15 cellular contexts compared by ENCODE assay signal in the genomic region with DNA sequence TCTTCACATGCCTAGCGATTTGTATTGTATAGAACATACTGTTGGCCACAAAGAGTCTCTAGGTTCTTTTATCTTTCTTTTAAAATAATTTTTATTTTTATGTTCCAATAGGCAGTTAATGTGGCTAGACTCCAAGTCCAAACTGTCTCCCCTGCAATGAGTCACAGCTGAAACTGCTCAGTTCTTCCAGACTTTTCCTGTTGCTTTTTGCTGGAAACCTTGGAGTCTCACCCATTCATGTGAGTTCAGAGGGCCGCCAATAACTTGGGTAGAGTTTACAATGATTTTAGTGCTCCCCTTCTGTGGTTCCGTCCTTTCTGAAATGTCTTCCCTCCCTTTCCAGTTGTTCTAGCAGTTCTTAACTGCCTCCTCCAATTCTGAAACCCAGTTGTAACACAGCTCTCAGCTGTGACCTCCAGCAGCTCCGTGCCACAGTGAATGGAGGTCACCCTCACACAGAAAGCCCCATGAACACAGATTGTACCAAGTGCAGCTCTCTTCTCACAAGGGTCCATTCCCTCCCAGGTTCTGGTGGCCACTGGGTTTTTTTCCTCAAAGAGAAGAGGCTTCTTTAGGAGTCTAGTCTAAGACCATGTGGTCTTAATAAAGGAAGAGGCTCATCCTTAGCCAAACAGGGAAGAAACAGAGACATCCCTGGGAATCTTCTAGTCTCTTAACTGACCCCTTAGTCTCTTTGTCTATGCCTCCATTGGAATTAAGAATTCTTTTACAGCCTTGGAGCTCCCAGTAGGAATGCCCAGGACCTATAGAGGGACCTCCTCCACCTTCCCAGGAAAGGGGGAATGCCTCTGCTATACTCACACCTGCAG.
A peak's percentile ranks its signal among the peaks of the same experiment; 100 is the strongest.
DNase-seq lines count a peak whose midpoint lies in the region; ATAC-seq and TF ChIP-seq lines count a peak whose summit lies in the region.
"Had no signal": no experiment of that assay in that cellular context is flagged by ENCODE, and none has a peak within 500 bp of the region (broad histone marks: within the 10 kb centered on the region; RNA-seq: fewer than 3 reads in every experiment).

No MANE protein-coding gene starts in this region.

- no TSS peak for BruUV-seq in mammary epithelial cell (replicated peaks; lab: Mats Ljungman, UMichigan)

- peaks cover 8% of the 10 kb centered on the region for H3K27me3 Mint-ChIP-seq in stimulated activated memory B cell treated with anti-CD40 and anti-IgM and Interleukin-4, amounts not matched to agents 10 μg/mL and 1 μg/mL and 100 μg/mL, for 72 hours
- H3K27me3 Mint-ChIP-seq in CD4-positive, alpha-beta memory T cell, result peaks cover 0 to 9% of the 10 kb centered on the region in 2 donors
- H3K27me3 Mint-ChIP-seq in activated CD4-positive, alpha-beta T cell treated with anti-CD3 and anti-CD28 coated beads, Interleukin-2, amount 10 ng/mL, durations not matched to agents 24 days and 14 days, result peaks cover 7% of the 10 kb centered on the region

- no peak overlapping the region for H3K27ac Mint-ChIP-seq in stimulated activated memory B cell treated with anti-CD40 and anti-IgM and Interleukin-4, amounts not matched to agents 10 μg/mL and 1 μg/mL and 100 μg/mL, for 72 hours
- H3K27ac Mint-ChIP-seq in CD4-positive, alpha-beta memory T cell, result no peak overlapping the region
- H3K27ac Mint-ChIP-seq in activated CD4-positive, alpha-beta T cell treated with anti-CD3 and anti-CD28 coated beads, Interleukin-2, amount 10 ng/mL, durations not matched to agents 24 days and 14 days, result no peak overlapping the region
- H3K27ac Mint-ChIP-seq: CD4-positive, CD25-positive, alpha-beta regulatory T cell; effector memory CD8-positive, alpha-beta T cell had no signal

- no peak overlapping the region for H3K4me2 ChIP-seq in mammary epithelial cell (ENCODE audit: insufficient read depth, low read depth, low read length)

- H4K20me1 ChIP-seq in mammary epithelial cell (ENCODE audit: insufficient read depth, low read length), result no peaks in the 10 kb centered on the region

- CTCF ChIA-PET in mammary epithelial cell (lab: Charles Lee; ENCODE audit: low non-redundant PET), result no interaction called here
- CTCF ChIA-PET in CD4-positive, alpha-beta memory T cell (lab: Charles Lee; ENCODE audit: partially characterized antibody), result no interaction called here

- H3K4me3 ChIP-seq in mammary epithelial cell (replicated peaks in 1 of 3; ENCODE audit: insufficient read depth in 1 of 3, low read depth in 2 of 3, low read length in 3 of 3), result no peak overlapping the region
- H3K4me3 ChIP-seq in CD4-positive, alpha-beta memory T cell (ENCODE audit: low read length in 2 of 2), result no peak overlapping the region
- H3K4me3 ChIP-seq: psoas muscle had no signal

- no peaks in the 10 kb centered on the region for H3K36me3 ChIP-seq in mammary epithelial cell (ENCODE audit: insufficient read depth, low read length)
- no peaks in the 10 kb centered on the region for H3K36me3 ChIP-seq in CD4-positive, alpha-beta memory T cell (ENCODE audit: insufficient read depth, low read length)

- POLR2A ChIA-PET in CD4-positive, alpha-beta memory T cell (lab: Charles Lee; ENCODE audit: partially characterized antibody), result no interaction called here

- 95% methylated on average over 4 of the region's 4 CpGs for WGBS in mammary epithelial cell (ENCODE audit: low coverage, missing lambda C conversion rate)

- no peak overlapping the region for H3K4me3 Mint-ChIP-seq in stimulated activated memory B cell treated with anti-CD40 and anti-IgM and Interleukin-4, amounts not matched to agents 10 μg/mL and 1 μg/mL and 100 μg/mL, for 72 hours
- no peak overlapping the region for H3K4me3 Mint-ChIP-seq in CD4-positive, alpha-beta memory T cell
- no peak overlapping the region for H3K4me3 Mint-ChIP-seq in activated CD4-positive, alpha-beta T cell treated with anti-CD3 and anti-CD28 coated beads, Interleukin-2, amount 10 ng/mL, durations not matched to agents 24 days and 14 days
- H3K4me3 Mint-ChIP-seq: CD4-positive, CD25-positive, alpha-beta regulatory T cell; effector memory CD8-positive, alpha-beta T cell had no signal

- H3K9ac ChIP-seq in mammary epithelial cell (ENCODE audit: insufficient read depth, low read length), result no peak overlapping the region

- H3K9me3 Mint-ChIP-seq in stimulated activated memory B cell treated with anti-CD40 and anti-IgM and Interleukin-4, amounts not matched to agents 10 μg/mL and 1 μg/mL and 100 μg/mL, for 72 hours, result no peaks in the 10 kb centered on the region
- no peaks in the 10 kb centered on the region for H3K9me3 Mint-ChIP-seq in CD4-positive, alpha-beta memory T cell
- H3K9me3 Mint-ChIP-seq in activated CD4-positive, alpha-beta T cell treated with anti-CD3 and anti-CD28 coated beads, Interleukin-2, amount 10 ng/mL, durations not matched to agents 24 days and 14 days, result no peaks in the 10 kb centered on the region
- H3K9me3 Mint-ChIP-seq: CD4-positive, CD25-positive, alpha-beta regulatory T cell; effector memory CD8-positive, alpha-beta T cell had no signal

- peak; percentile 48 to 79 for ATAC-seq in left cardiac atrium
- ATAC-seq in stimulated activated memory B cell treated with anti-CD40 and anti-IgM and Interleukin-4, amounts not matched to agents 10 μg/mL and 1 μg/mL and 100 μg/mL, for 72 hours, result peak; percentile 31
- no peak for ATAC-seq in GM18868 (IDR thresholded peaks at IDR 0.05; ENCODE audit: unreplicated experiment)
- ATAC-seq: effector memory CD8-positive, alpha-beta T cell; psoas muscle had no signal

- no peaks in the 10 kb centered on the region for H3K36me3 Mint-ChIP-seq in stimulated activated memory B cell treated with anti-CD40 and anti-IgM and Interleukin-4, amounts not matched to agents 10 μg/mL and 1 μg/mL and 100 μg/mL, for 72 hours
- no peaks in the 10 kb centered on the region for H3K36me3 Mint-ChIP-seq in CD4-positive, alpha-beta memory T cell
- no peaks in the 10 kb centered on the region for H3K36me3 Mint-ChIP-seq in activated CD4-positive, alpha-beta T cell treated with anti-CD3 and anti-CD28 coated beads, Interleukin-2, amount 10 ng/mL, durations not matched to agents 24 days and 14 days (ENCODE audit: low read depth)
- H3K36me3 Mint-ChIP-seq: CD4-positive, CD25-positive, alpha-beta regulatory T cell had no signal

- dilution Hi-C loops in mammary epithelial cell (cut with HindIII; ENCODE audit: low sequenced_read_pairs), result loop anchor here (25.0 kb wide), 1 partner anchor 488 kb away; no protein-coding TSS in a partner anchor

- no peaks in the 10 kb centered on the region for H3K9me3 ChIP-seq in mammary epithelial cell (replicated peaks; ENCODE audit: insufficient read depth, low read length)
- no peaks in the 10 kb centered on the region for H3K9me3 ChIP-seq in CD4-positive, alpha-beta memory T cell (ENCODE audit: control insufficient read depth in 1 of 2, low read length in 2 of 2)
- H3K9me3 ChIP-seq: psoas muscle had no signal

- DNase-seq in HT1080 (ENCODE audit: low read depth) (peak; percentile 64), mammary epithelial cell (peak; percentile 23), left cardiac atrium (no peak), NCI-H2227 treated with DMSO at 0.1 percent for 48 hours (lab: John Stamatoyannopoulos, UW) (no peak)
- DNase-seq in CD4-positive, alpha-beta memory T cell, result no peak
- DNase-seq in activated CD4-positive, alpha-beta T cell treated with anti-CD3 and anti-CD28 coated beads, Interleukin-2, amount 10 ng/mL, durations not matched to agents 24 days and 14 days, result no peak
- DNase-seq: activated T-cell treated with anti-CD3 and anti-CD28 coated beads for 4 hours; CD4-positive, CD25-positive, alpha-beta regulatory T cell; effector memory CD8-positive, alpha-beta T cell; Kasumi-1; midbrain; psoas muscle; SW 1271 had no signal

- in situ Hi-C loops in mammary epithelial cell (cut with MboI; ENCODE audit: low sequenced_read_pairs in 2 of 2), result no loop called here

- no peaks in the 10 kb centered on the region for H3K79me2 ChIP-seq in mammary epithelial cell (ENCODE audit: insufficient read depth, low read length)

- H3K27me3 ChIP-seq in mammary epithelial cell (ENCODE audit: insufficient read depth, low read length), result no peaks in the 10 kb centered on the region
- H3K27me3 ChIP-seq in CD4-positive, alpha-beta memory T cell (ENCODE audit: insufficient read depth, low read length), result no peaks in the 10 kb centered on the region

- H2AFZ ChIP-seq in mammary epithelial cell (ENCODE audit: low read depth, low read length), result no peak overlapping the region

- H3K4me1 ChIP-seq in mammary epithelial cell (ENCODE audit: insufficient read depth, low read length), result peaks cover 2% of the 10 kb centered on the region
- H3K4me1 ChIP-seq in CD4-positive, alpha-beta memory T cell (ENCODE audit: insufficient read depth, low read length), result no peaks in the 10 kb centered on the region

- TF ChIP-seq CTCF in mammary epithelial cell (conservative IDR thresholded peaks at IDR 0.05 in 1 of 2, IDR thresholded peaks at IDR 0.05 in 1 of 2; ENCODE audit: extremely low read depth in 1 of 2, insufficient read depth in 1 of 2, low read depth in 1 of 2, low read length in 2 of 2), result no peak

- H3K27ac ChIP-seq in mammary epithelial cell (ENCODE audit: insufficient read depth, low read depth, low read length), result no peak overlapping the region
- H3K27ac ChIP-seq in CD4-positive, alpha-beta memory T cell (ENCODE audit: low read depth, low read length), result no peak overlapping the region
- H3K27ac ChIP-seq: psoas muscle had no signal

- H3K4me1 Mint-ChIP-seq in stimulated activated memory B cell treated with anti-CD40 and anti-IgM and Interleukin-4, amounts not matched to agents 10 μg/mL and 1 μg/mL and 100 μg/mL, for 72 hours, result no peaks in the 10 kb centered on the region
- H3K4me1 Mint-ChIP-seq in CD4-positive, alpha-beta memory T cell, result no peaks in the 10 kb centered on the region
- no peaks in the 10 kb centered on the region for H3K4me1 Mint-ChIP-seq in activated CD4-positive, alpha-beta T cell treated with anti-CD3 and anti-CD28 coated beads, Interleukin-2, amount 10 ng/mL, durations not matched to agents 24 days and 14 days
- H3K4me1 Mint-ChIP-seq: CD4-positive, CD25-positive, alpha-beta regulatory T cell had no signal

- intact Hi-C loops in mammary epithelial cell (cut with micrococcal nuclease) (no loop called here), left cardiac atrium (cut with DNase I) (loop anchor here in 1 of 2 donors (5.0 kb wide), 1 partner anchor 223 kb away; no protein-coding TSS in a partner anchor)
- intact Hi-C loops in CD4-positive, alpha-beta memory T cell (cut with micrococcal nuclease), result no loop called here
- intact Hi-C loops in activated CD4-positive, alpha-beta T cell treated with anti-CD3 and anti-CD28 coated beads, Interleukin-2, amount 10 ng/mL, durations not matched to agents 24 days and 14 days (cut with micrococcal nuclease), result no loop called here

Comparison
In these comparisons a context has a peak if more than half of its experiments do, and no peak if none do; other contexts are left out.
1. DNase-seq: peak in HT1080 (single experiment) and mammary epithelial cell (single experiment); none in left cardiac atrium (single experiment), NCI-H2227 treated with DMSO at 0.1 percent for 48 hours (single experiment), CD4-positive, alpha-beta memory T cell (0 of 5) and activated CD4-positive, alpha-beta T cell treated with anti-CD3 and anti-CD28 coated beads, Interleukin-2, amount 10 ng/mL, durations not matched to agents 24 days and 14 days (single experiment).